15 cellular contexts compared by ENCODE assay signal in genomic region chr9:78324682-78325081, GRCh38. TPM values are rescaled to one million over a fixed set of nuclear protein-coding genes. Genes with fewer than 3 reads are reported as not detected.
DNase-seq lines count a peak whose midpoint lies in the region; ATAC-seq and TF ChIP-seq lines count a peak whose summit lies in the region.
"Had no signal": no experiment of that assay in that cellular context is flagged by ENCODE, and none has a peak within 500 bp of the region (broad histone marks: within the 10 kb centered on the region; RNA-seq: fewer than 3 reads in every experiment).

No MANE protein-coding gene starts in this region.

- H3K4me2 ChIP-seq in neural cell (ENCODE audit: low read length) = no peak overlapping the region
- H3K4me2 ChIP-seq in SK-N-SH = no peak overlapping the region

- no peak for ATAC-seq in HG02870 (IDR thresholded peaks at IDR 0.05; ENCODE audit: unreplicated experiment)
- ATAC-seq: CD8-positive, alpha-beta T cell; GM12878 had no signal

- H2AFZ ChIP-seq in neural cell (ENCODE audit: low read depth, low read length) (no peak overlapping the region), SK-N-SH (ENCODE audit: low read depth) (no peak overlapping the region)

- H3K4me3 ChIP-seq in A673 (ENCODE audit: low read depth, low read length, poor library complexity, severe bottlenecking) (no peak overlapping the region), SK-N-MC (peak overlapping the region; percentile 69), dorsolateral prefrontal cortex (no peak overlapping the region), neural cell (ENCODE audit: low read length) (no peak overlapping the region), SK-N-SH (ENCODE audit: low read depth in 2 of 2, low read length in 1 of 2) (no peak overlapping the region), WERI-Rb-1 (ENCODE audit: low read depth, low read length) (no peak overlapping the region)
- H3K4me3 ChIP-seq: GM12878, Peyer's patch had no signal

- H3K4me1 ChIP-seq in A673 (ENCODE audit: insufficient read depth, low read length, poor library complexity, severe bottlenecking) (peaks cover 10% of the 10 kb centered on the region), SK-N-SH (ENCODE audit: control insufficient read depth in 1 of 2, insufficient read depth in 2 of 2, low read depth in 1 of 2, low read length in 1 of 2) (peaks cover 0 to 36% of the 10 kb centered on the region in 2 experiments; a peak in 2 of 4 replicates)
- H3K4me1 ChIP-seq: Peyer's patch had no signal

- POLR2A ChIA-PET in A673 (lab: Charles Lee; ENCODE audit: low non-redundant PET) = no interaction called here
- POLR2A ChIA-PET in SK-N-SH (lab: Yijun Ruan, JAX) = interaction anchor here (1.9 to 2.7 kb wide), 2 partner anchors 11 to 28 kb away, joined by 7 to 23 read pairs; partner anchors contain the start of gene PSAT1

- H3K27ac ChIP-seq in A673 (ENCODE audit: low read depth, low read length, poor library complexity, severe bottlenecking) (peak overlapping the region; percentile 50), SK-N-MC (peak overlapping the region; percentile 96), dorsolateral prefrontal cortex (peak overlapping the region in 52 of 59 donors; percentile 9 to 78 (median 54)), neural cell (ENCODE audit: low read length) (peak overlapping the region; percentile 81), SK-N-SH (ENCODE audit: low read depth in 2 of 2, low read length in 1 of 2) (peak overlapping the region in 1 of 2 experiments; percentile 99; a peak in 2 of 4 replicates), WERI-Rb-1 (no peak overlapping the region)
- H3K27ac ChIP-seq: Peyer's patch had no signal

- CTCF ChIA-PET in A673 (lab: Charles Lee) (no interaction called here), SK-N-SH (lab: Yijun Ruan, JAX) (interaction anchor here (0.5 to 2.5 kb wide), 2 partner anchors 45 to 886 kb away, joined by 3 to 10 read pairs; no protein-coding TSS in a partner anchor)

- H3F3A ChIP-seq in neural cell (ENCODE audit: insufficient read depth, low read length, poor library complexity, severe bottlenecking) (peaks cover 3% of the 10 kb centered on the region), SK-N-SH (replicated peaks; ENCODE audit: insufficient read depth) (no peaks in the 10 kb centered on the region)

- peak overlapping the region; percentile 36 for H3K9ac ChIP-seq in SK-N-MC (ENCODE audit: insufficient read length)
- peak overlapping the region; percentile 55 for H3K9ac ChIP-seq in neural cell (ENCODE audit: low read length)
- H3K9ac ChIP-seq in SK-N-SH = no peak overlapping the region

- TF ChIP-seq CTCF in A673 (conservative IDR thresholded peaks at IDR 0.05; ENCODE audit: low read depth, low read length) (no peak), dorsolateral prefrontal cortex (IDR thresholded peaks at IDR 0.05 in 54 of 56, conservative IDR thresholded peaks at IDR 0.05 in 2 of 56; ENCODE audit: low read depth in 1 of 56, partially characterized antibody in 56 of 56) (no peak), neural cell (IDR thresholded peaks at IDR 0.05; ENCODE audit: poor library complexity, severe bottlenecking) (no peak), SK-N-SH (IDR thresholded peaks at IDR 0.05) (no peak), WERI-Rb-1 (IDR thresholded peaks at IDR 0.05; ENCODE audit: low read depth, low read length) (no peak)

- DNase-seq in A673 (ENCODE audit: low spot score) = no peak
- DNase-seq in SK-N-MC (ENCODE audit: low read depth, low spot score) = no peak
- peak in 3 of 10 donors; percentile 17 to 46 (median 39) for DNase-seq in dorsolateral prefrontal cortex
- DNase-seq in SK-N-SH = no peak
- no peak for DNase-seq in activated CD4-positive, CD25-positive, alpha-beta regulatory T cell (lab: John Stamatoyannopoulos, UW)
- DNase-seq in WERI-Rb-1 = no peak
- DNase-seq: Calu3; CD8-positive, alpha-beta T cell; NCI-H1417 treated with DMSO at 0.1 percent for 48 hours; NCI-H1930; NCI-H446 had no signal

- no TSS peak for BruUV-seq in A673 (replicated peaks; lab: Mats Ljungman, UMichigan)

- H3K9me3 ChIP-seq in A673 (ENCODE audit: low read depth, low read length, poor library complexity, severe bottlenecking) = no peaks in the 10 kb centered on the region
- no peaks in the 10 kb centered on the region for H3K9me3 ChIP-seq in SK-N-MC (ENCODE audit: low read depth, low read length)
- H3K9me3 ChIP-seq in neural cell (ENCODE audit: low read length) = no peaks in the 10 kb centered on the region
- H3K9me3 ChIP-seq in SK-N-SH = no peaks in the 10 kb centered on the region
- H3K9me3 ChIP-seq in WERI-Rb-1 (ENCODE audit: severe bottlenecking) = no peaks in the 10 kb centered on the region
- H3K9me3 ChIP-seq: Peyer's patch had no signal

- H3K27me3 ChIP-seq in A673 (replicated peaks; ENCODE audit: insufficient read depth, low read depth, low read length, poor library complexity) (no peaks in the 10 kb centered on the region), dorsolateral prefrontal cortex (no peaks in the 10 kb centered on the region), neural cell (ENCODE audit: insufficient read depth, low read depth, low read length) (no peaks in the 10 kb centered on the region), SK-N-SH (ENCODE audit: insufficient read depth) (no peaks in the 10 kb centered on the region), WERI-Rb-1 (ENCODE audit: insufficient read depth, low read depth, severe bottlenecking) (no peaks in the 10 kb centered on the region)
- H3K27me3 ChIP-seq: Peyer's patch had no signal

- intact Hi-C loops in A673 (cut with micrococcal nuclease; ENCODE audit: unreplicated experiment) (no loop called here), dorsolateral prefrontal cortex (cut with DNase I) (no loop called here)

- H3K79me2 ChIP-seq in neural cell (replicated peaks; ENCODE audit: insufficient read depth, low read length) (no peaks in the 10 kb centered on the region), SK-N-SH (ENCODE audit: insufficient read depth) (no peaks in the 10 kb centered on the region)

- H3K36me3 ChIP-seq in A673 (ENCODE audit: insufficient read depth, low read length, poor library complexity, severe bottlenecking) = peaks cover 82% of the 10 kb centered on the region
- H3K36me3 ChIP-seq in SK-N-MC (ENCODE audit: insufficient read depth, low read length) = peaks cover 89% of the 10 kb centered on the region
- H3K36me3 ChIP-seq in neural cell (ENCODE audit: insufficient read depth, low read length) = no peaks in the 10 kb centered on the region
- peaks cover 22 to 30% of the 10 kb centered on the region in 2 experiments for H3K36me3 ChIP-seq in SK-N-SH (replicated peaks in 1 of 2; ENCODE audit: control insufficient read depth in 1 of 2, insufficient read depth in 2 of 2, low read length in 1 of 2)
- no peaks in the 10 kb centered on the region for H3K36me3 ChIP-seq in WERI-Rb-1
- H3K36me3 ChIP-seq: Peyer's patch had no signal

- 82% methylated on average over 8 of the region's 8 CpGs for WGBS in SK-N-SH (ENCODE audit: low lambda C conversion rate)

- TF ChIP-seq EP300 in neural cell (conservative IDR thresholded peaks at IDR 0.05; ENCODE audit: poor library complexity, severe bottlenecking) (no peak), SK-N-SH (IDR thresholded peaks at IDR 0.05; ENCODE audit: borderline replicate concordance in 1 of 2, low read depth in 1 of 2, low read length in 1 of 2) (no peak)

- H4K20me1 ChIP-seq in neural cell (ENCODE audit: insufficient read depth) = no peaks in the 10 kb centered on the region
- no peaks in the 10 kb centered on the region for H4K20me1 ChIP-seq in SK-N-SH (ENCODE audit: insufficient read depth)

- no peak for TF ChIP-seq RAD21 in neural cell (conservative IDR thresholded peaks at IDR 0.05)
- no peak for TF ChIP-seq RAD21 in SK-N-SH (IDR thresholded peaks at IDR 0.05; ENCODE audit: low read length)

- H3K9me2 ChIP-seq in neural cell (ENCODE audit: insufficient read depth, low read length) = no peaks in the 10 kb centered on the region
- H3K9me2 ChIP-seq in SK-N-SH = no peaks in the 10 kb centered on the region

TF ChIP-seq in neural cell, 6 proteins besides CTCF, POLR2A, EP300 and RAD21:
- TF ChIP-seq MXI1 (conservative IDR thresholded peaks at IDR 0.05; ENCODE audit: poor library complexity, severe bottlenecking) = no peak

TF ChIP-seq in SK-N-SH, 30 proteins besides CTCF, POLR2A, EP300 and RAD21:
- TF ChIP-seq RFX5 (IDR thresholded peaks at IDR 0.05; ENCODE audit: low read length) (no peak), USF2 (IDR thresholded peaks at IDR 0.05; ENCODE audit: borderline replicate concordance, low read depth, low read length) (no peak), FOXJ3 (CRISPR knock-in tag; IDR thresholded peaks at IDR 0.05) (no peak), GATA2 (CRISPR knock-in tag; IDR thresholded peaks at IDR 0.05) (no peak), SIN3A (IDR thresholded peaks at IDR 0.05; ENCODE audit: borderline replicate concordance, low read depth, low read length) (no peak), RXRA (IDR thresholded peaks at IDR 0.05; ENCODE audit: borderline replicate concordance, low read depth) (no peak), RCOR1 (IDR thresholded peaks at IDR 0.05; ENCODE audit: low read length) (no peak), NFIC (IDR thresholded peaks at IDR 0.05; ENCODE audit: borderline replicate concordance) (no peak)
- TF ChIP-seq, protein P1, sequence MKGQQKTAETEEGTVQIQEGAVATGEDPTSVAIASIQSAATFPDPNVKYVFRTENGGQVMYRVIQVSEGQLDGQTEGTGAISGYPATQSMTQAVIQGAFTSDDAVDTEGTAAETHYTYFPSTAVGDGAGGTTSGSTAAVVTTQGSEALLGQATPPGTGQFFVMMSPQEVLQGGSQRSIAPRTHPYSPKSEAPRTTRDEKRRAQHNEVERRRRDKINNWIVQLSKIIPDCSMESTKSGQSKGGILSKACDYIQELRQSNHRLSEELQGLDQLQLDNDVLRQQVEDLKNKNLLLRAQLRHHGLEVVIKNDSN (IDR thresholded peaks at IDR 0.05; ENCODE audit: borderline replicate concordance, low read depth) = no peak

RNA-seq across cellular contexts. Expression of gene PSAT1, which starts 27.8 kb away (rescaled TPM):
- 179 and 217 TPM in 2 replicates for total RNA-seq in A673 (2021)
- total RNA-seq in dorsolateral prefrontal cortex = 100 to 1,000 TPM in 47 of 120 experiments, 10 to 100 TPM in 73; 61.4 to 222 (median 91.8) TPM
- polyA plus RNA-seq in neural cell = 16.9 and 18.0 TPM in 2 replicates
- polyA minus RNA-seq in neural cell = 13.6 and 16.3 TPM in 2 replicates
- 37.0 and 52.4 TPM in 2 replicates for polyA plus RNA-seq in SK-N-SH (2012; rRNA removed)
- polyA plus RNA-seq in SK-N-SH (2012; cell fraction: cytosol; rRNA removed) = 48.1 and 52.2 TPM in 2 replicates
- 18.5 and 43.2 TPM in 2 replicates for polyA plus RNA-seq in SK-N-SH (2012; cell fraction: nucleus; rRNA removed)
